Comparison of ENCODE assay signal across 27 cellular contexts in the genomic region with DNA sequence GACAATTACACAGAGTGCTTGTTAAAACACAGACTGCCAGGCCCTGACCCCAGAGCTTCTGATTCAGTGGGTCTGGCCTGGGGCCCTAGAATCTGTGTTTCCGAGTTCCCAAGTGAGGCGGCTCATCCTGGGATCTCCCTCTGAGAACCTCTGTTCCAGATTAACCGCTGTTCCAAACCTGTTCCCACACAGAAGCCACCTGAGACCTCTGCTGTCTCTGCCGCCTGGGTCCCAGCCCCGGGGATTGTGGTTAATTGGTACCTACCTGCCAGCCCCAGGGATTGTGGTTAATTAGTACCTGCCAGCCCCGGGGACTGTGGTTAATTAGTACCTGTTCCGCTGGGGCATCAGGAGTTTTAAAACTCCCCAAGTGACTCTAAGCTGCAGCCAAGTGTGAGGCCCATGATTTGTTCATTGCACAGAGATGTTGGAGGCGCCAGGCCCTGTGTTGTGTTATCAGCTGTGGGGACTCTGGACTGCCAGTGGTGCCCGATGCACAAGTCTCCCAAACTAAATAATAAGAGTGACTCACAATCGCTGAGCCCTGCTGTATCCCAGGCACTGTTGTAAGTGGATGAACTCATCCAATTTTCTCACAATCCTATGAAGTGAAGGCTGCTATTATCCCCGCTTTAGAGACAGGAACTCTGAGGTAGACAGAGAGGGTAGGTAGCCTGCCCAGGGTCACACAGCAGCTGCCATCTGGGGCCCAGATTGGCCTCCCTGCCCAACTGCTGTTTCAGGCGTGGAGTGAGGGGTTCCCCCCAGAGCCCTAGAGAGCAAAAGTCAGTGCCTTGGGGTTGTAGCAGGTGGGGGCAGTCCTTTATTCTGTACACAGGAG.
DNase-seq lines count a peak whose midpoint lies in the region; ATAC-seq and TF ChIP-seq lines count a peak whose summit lies in the region.
"Had no signal": no experiment of that assay in that cellular context is flagged by ENCODE, and none has a peak within 500 bp of the region (broad histone marks: within the 10 kb centered on the region; RNA-seq: fewer than 3 reads in every experiment).

No MANE protein-coding gene starts in this region.

- peaks cover 9% of the 10 kb centered on the region for H3K4me1 ChIP-seq in body of pancreas
- H3K4me1 ChIP-seq: BLaER1, colonic mucosa, suprapubic skin had no signal

- TF ChIP-seq CTCF in body of pancreas (IDR thresholded peaks at IDR 0.05) = peak in 1 of 7 experiments; percentile 12

- peak; percentile 50 for ATAC-seq in body of pancreas
- no peak for ATAC-seq in HG03442 (IDR thresholded peaks at IDR 0.05; ENCODE audit: unreplicated experiment)
- ATAC-seq in HG02852 (IDR thresholded peaks at IDR 0.05; ENCODE audit: unreplicated experiment) = no peak
- ATAC-seq in GM19463 (IDR thresholded peaks at IDR 0.05; ENCODE audit: unreplicated experiment) = no peak
- ATAC-seq: activated CD8-positive, alpha-beta memory T cell treated with anti-CD3 and anti-CD28 coated beads, Interleukin-2, amount 10 ng/mL, durations not matched to agents 7 days and 5 days; activated T-cell treated with anti-CD3 and anti-CD28 coated beads, Interleukin-2, amount 50 U/mL, for 72 hours; Right ventricle myocardium inferior; stimulated activated memory B cell treated with anti-CD40 and anti-IgM and Interleukin-4, amounts not matched to agents 10 μg/mL and 1 μg/mL and 100 μg/mL, for 72 hours had no signal

- DNase-seq in Caki2 (ENCODE audit: low read depth) = peak; percentile 69
- DNase-seq in H7 = peak; percentile 13
- DNase-seq in body of pancreas = peak; percentile 20 to 38 (median 28)
- peak; percentile 18 for DNase-seq in mucosa of gallbladder (ENCODE audit: low spot score)
- no peak for DNase-seq in NCI-H1930 (lab: John Stamatoyannopoulos, UW)
- DNase-seq: ACHN; activated CD4-positive, alpha-beta T cell treated with anti-CD3 and anti-CD28 coated beads, Interleukin-2, amount 10 ng/mL, durations not matched to agents 24 days and 14 days; activated CD8-positive, alpha-beta memory T cell treated with anti-CD3 and anti-CD28 coated beads, Interleukin-2, amount 10 ng/mL, durations not matched to agents 7 days and 5 days; activated naive CD4-positive, alpha-beta T cell treated with anti-CD3 and anti-CD28 coated beads for 36 hours; activated T-cell treated with anti-CD3 and anti-CD28 coated beads, Interleukin-2, amount 50 U/mL, for 72 hours; amygdala; colonic mucosa; DMS79 treated with DMSO at 0.1 percent for 48 hours; endodermal cell; esophagus squamous epithelium; KG1; NCI-H187; NCI-H226; NCI-H774; WERI-Rb-1 had no signal

- no peak overlapping the region for H3K4me3 ChIP-seq in H7 (ENCODE audit: insufficient read depth, low read depth, low read length)
- H3K4me3 ChIP-seq in body of pancreas = no peak overlapping the region
- H3K4me3 ChIP-seq: BLaER1, colonic mucosa, esophagus squamous epithelium, suprapubic skin had no signal

- no peak for TF ChIP-seq POLR2A in body of pancreas (IDR thresholded peaks at IDR 0.05)

- intact Hi-C loops in body of pancreas (cut with DNase I) = no loop called here

- H3K27me3 ChIP-seq in H7 (ENCODE audit: control insufficient read depth, insufficient read depth, low read length) (peaks cover 1% of the 10 kb centered on the region; the same call in 1 of the 2 replicates), body of pancreas (no peaks in the 10 kb centered on the region)
- H3K27me3 ChIP-seq: BLaER1, colonic mucosa had no signal

- no peaks in the 10 kb centered on the region for H3K9me3 ChIP-seq in body of pancreas
- H3K9me3 ChIP-seq: BLaER1, colonic mucosa, esophagus squamous epithelium, suprapubic skin had no signal

- WGBS in body of pancreas, 2 donors = 39 to 55% methylated on average over 6 to 12 of the region's 12 CpGs

- in situ Hi-C loops in Caki2 (cut with HindIII; ENCODE audit: low pct_unique_long_range_greater_than_20kb, low sequenced_read_pairs) = no loop called here

- H3K36me3 ChIP-seq in H7 (replicated peaks; ENCODE audit: control insufficient read depth, insufficient read depth, low read length) = no peaks in the 10 kb centered on the region
- no peaks in the 10 kb centered on the region for H3K36me3 ChIP-seq in body of pancreas (replicated peaks in 1 of 2; ENCODE audit: insufficient read depth in 1 of 2, low read depth in 2 of 2)
- H3K36me3 ChIP-seq: BLaER1, colonic mucosa, esophagus squamous epithelium, suprapubic skin, WERI-Rb-1 had no signal

- H3K27ac ChIP-seq in body of pancreas = peak overlapping the region in 1 of 4 donors; percentile 52
- H3K27ac ChIP-seq: BLaER1, colonic mucosa, esophagus squamous epithelium, suprapubic skin, WERI-Rb-1 had no signal

Comparison
In these comparisons a context has a peak if more than half of its experiments do, and no peak if none do; other contexts are left out.
1. DNase-seq: peak in Caki2 (single experiment), H7 (single experiment), body of pancreas (4 of 4) and mucosa of gallbladder (single experiment); none in NCI-H1930 (0 of 2).